Comparison of ENCODE assay signal across 33 cellular contexts in the genomic region with DNA sequence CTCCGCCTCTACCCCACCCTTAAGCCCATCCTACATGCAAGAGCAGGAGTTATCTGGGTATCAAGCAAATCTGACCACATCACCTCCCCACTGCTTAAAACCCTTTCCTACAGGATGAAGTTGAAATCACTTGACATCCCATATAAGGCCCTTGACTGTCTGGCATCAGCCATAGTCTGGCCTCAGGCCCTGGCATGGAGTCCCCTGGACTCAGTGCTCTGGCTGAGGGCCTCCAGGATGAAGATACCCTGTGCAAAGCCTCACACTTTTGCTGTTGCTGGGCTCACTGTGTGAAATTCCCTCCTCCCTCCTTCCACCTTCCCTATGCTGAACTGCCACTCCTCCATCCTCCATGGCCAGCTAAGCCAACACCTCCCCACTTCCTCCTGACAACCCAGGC.
"Had no signal": no experiment of that assay in that cellular context is flagged by ENCODE, and none has a peak within 500 bp of the region (broad histone marks: within the 10 kb centered on the region; RNA-seq: fewer than 3 reads in every experiment).

No MANE protein-coding gene starts in this region.

- H3K4me1 Mint-ChIP-seq: activated B cell treated with CpG ODN at 0.5 μM for 24 hours; activated naive CD4-positive, alpha-beta T cell treated with anti-CD3 and anti-CD28 coated beads, Interleukin-2, amount 50 U/mL, for 24 hours; activated naive CD8-positive, alpha-beta T cell treated with anti-CD3 and anti-CD28 coated beads, Interleukin-2, amount 10 ng/mL, durations not matched to agents 7 days and 5 days; activated T-helper 17 cell treated with anti-CD3 and anti-CD28 coated beads, Interleukin-2, amount 50 U/mL, for 72 hours had no signal

- H3K9me3 ChIP-seq: ascending aorta, breast epithelium, MG63, Peyer's patch had no signal

- H3K36me3 ChIP-seq: ascending aorta, breast epithelium, MG63, Peyer's patch had no signal

- H3K27ac ChIP-seq: ascending aorta, breast epithelium, Peyer's patch, VCaP had no signal

- H3K27me3 ChIP-seq: ascending aorta, breast epithelium, MG63, Peyer's patch had no signal

- H3K27me3 Mint-ChIP-seq: activated naive CD4-positive, alpha-beta T cell treated with anti-CD3 and anti-CD28 coated beads, Interleukin-2, amount 50 U/mL, for 24 hours; activated T-helper 17 cell treated with anti-CD3 and anti-CD28 coated beads, Interleukin-2, amount 50 U/mL, for 72 hours had no signal

- ATAC-seq: activated CD8-positive, alpha-beta T cell treated with anti-CD3 and anti-CD28 coated beads for 36 hours; activated T-cell treated with anti-CD3 and anti-CD28 coated beads, Interleukin-2, amount 50 U/mL, for 72 hours; activated T-helper 17 cell treated with anti-CD3 and anti-CD28 coated beads, Interleukin-2, amount 50 U/mL, for 72 hours; PC-3 had no signal

- H3K9me3 Mint-ChIP-seq: activated B cell treated with CpG ODN at 0.5 μM for 24 hours; activated CD8-positive, alpha-beta T cell treated with anti-CD3 and anti-CD28 coated beads for 36 hours; activated naive CD4-positive, alpha-beta T cell treated with anti-CD3 and anti-CD28 coated beads, Interleukin-2, amount 50 U/mL, for 24 hours; activated naive CD8-positive, alpha-beta T cell treated with anti-CD3 and anti-CD28 coated beads, Interleukin-2, amount 10 ng/mL, durations not matched to agents 7 days and 5 days; activated T-cell treated with anti-CD3 and anti-CD28 coated beads, Interleukin-2, amount 50 U/mL, for 72 hours; activated T-helper 17 cell treated with anti-CD3 and anti-CD28 coated beads, Interleukin-2, amount 50 U/mL, for 72 hours had no signal

- H3K27ac Mint-ChIP-seq: activated B cell treated with CpG ODN at 0.5 μM for 24 hours; activated CD8-positive, alpha-beta T cell treated with anti-CD3 and anti-CD28 coated beads for 36 hours; activated naive CD4-positive, alpha-beta T cell treated with anti-CD3 and anti-CD28 coated beads, Interleukin-2, amount 50 U/mL, for 24 hours; activated naive CD8-positive, alpha-beta T cell treated with anti-CD3 and anti-CD28 coated beads, Interleukin-2, amount 10 ng/mL, durations not matched to agents 7 days and 5 days; activated T-cell treated with anti-CD3 and anti-CD28 coated beads, Interleukin-2, amount 50 U/mL, for 72 hours; activated T-helper 17 cell treated with anti-CD3 and anti-CD28 coated beads, Interleukin-2, amount 50 U/mL, for 72 hours had no signal

- H3K4me3 Mint-ChIP-seq: activated B cell treated with CpG ODN at 0.5 μM for 24 hours; activated CD8-positive, alpha-beta T cell treated with anti-CD3 and anti-CD28 coated beads for 36 hours; activated naive CD4-positive, alpha-beta T cell treated with anti-CD3 and anti-CD28 coated beads, Interleukin-2, amount 50 U/mL, for 24 hours; activated naive CD8-positive, alpha-beta T cell treated with anti-CD3 and anti-CD28 coated beads, Interleukin-2, amount 10 ng/mL, durations not matched to agents 7 days and 5 days; activated T-cell treated with anti-CD3 and anti-CD28 coated beads, Interleukin-2, amount 50 U/mL, for 72 hours; activated T-helper 17 cell treated with anti-CD3 and anti-CD28 coated beads, Interleukin-2, amount 50 U/mL, for 72 hours had no signal

- H3K4me1 ChIP-seq: ascending aorta, breast epithelium, Peyer's patch had no signal

- H3K4me3 ChIP-seq: ascending aorta, breast epithelium, MG63, Peyer's patch had no signal

- DNase-seq: activated B cell treated with CpG ODN at 0.5 μM for 24 hours; activated CD4-positive, alpha-beta T cell treated with anti-CD3 and anti-CD28 coated beads for 48 hours; activated CD4-positive, CD25-positive, alpha-beta regulatory T cell treated with anti-CD3 and anti-CD28 coated beads, Interleukin-2, amount 50 U/mL, for 72 hours; activated CD8-positive, alpha-beta T cell treated with anti-CD3 and anti-CD28 coated beads for 36 hours; activated effector memory CD4-positive, alpha-beta T cell treated with anti-CD3 and anti-CD28 coated beads, Interleukin-2, amount 50 U/mL, for 16 hours; activated naive CD4-positive, alpha-beta T cell treated with Interleukin-2 at 50 U/mL for 16 hours; activated naive CD8-positive, alpha-beta T cell treated with anti-CD3 and anti-CD28 coated beads, Interleukin-2, amount 10 ng/mL, durations not matched to agents 7 days and 5 days; activated T-cell treated with anti-CD3 and anti-CD28 coated beads, Interleukin-2, amount 50 U/mL, for 1 hour; activated T-cell treated with anti-CD3 and anti-CD28 coated beads, Interleukin-2, amount 50 U/mL, for 72 hours; central memory CD4-positive, alpha-beta T cell; Kasumi-1; KG1; MG63; NCI-H1048; NCI-H1105 treated with DMSO at 0.1 percent for 48 hours; NCI-H1436; NCI-H1694; NCI-H1930; NCI-H2081 treated with DMSO at 0.1 percent for 48 hours; NCI-H226; NCI-H524 treated with DMSO at 0.1 percent for 48 hours; PC-3; Peyer's patch; RPMI8226; SW 1271; T-helper 1 cell; T-helper 2 cell; T-helper 9 cell had no signal

- H3K36me3 Mint-ChIP-seq: activated naive CD4-positive, alpha-beta T cell treated with anti-CD3 and anti-CD28 coated beads, Interleukin-2, amount 50 U/mL, for 24 hours; activated naive CD8-positive, alpha-beta T cell treated with anti-CD3 and anti-CD28 coated beads, Interleukin-2, amount 10 ng/mL, durations not matched to agents 7 days and 5 days had no signal
